In genomic region chr14:80959448-80960006, GRCh38 we compare ENCODE assay signal across 10 cellular contexts. TPM values are rescaled to one million over a fixed set of nuclear protein-coding genes. Genes with fewer than 3 reads are reported as not detected.
DNase-seq lines count a peak whose midpoint lies in the region; ATAC-seq lines count a peak whose summit lies in the region.
"Had no signal": no experiment of that assay in that cellular context is flagged by ENCODE, and none has a peak within 500 bp of the region (broad histone marks: within the 10 kb centered on the region; RNA-seq: fewer than 3 reads in every experiment).

No MANE protein-coding gene starts in this region.

- peak overlapping the region; percentile 28 to 83 for H3K27ac Mint-ChIP-seq in activated naive CD4-positive, alpha-beta T cell treated with anti-CD3 and anti-CD28 coated beads, Interleukin-2, amount 50 U/mL, for 72 hours
- H3K27ac Mint-ChIP-seq: nephron had no signal

- peak; percentile 98 for ATAC-seq in HG02981 (IDR thresholded peaks at IDR 0.05; ENCODE audit: unreplicated experiment)
- peak; percentile 84 to 95 for ATAC-seq in activated naive CD4-positive, alpha-beta T cell treated with anti-CD3 and anti-CD28 coated beads, Interleukin-2, amount 50 U/mL, for 72 hours

- DNase-seq in activated T-cell treated with anti-CD3 and anti-CD28 coated beads for 1 hour (ENCODE audit: low read depth) (peak; percentile 25), NCI-H69 (lab: John Stamatoyannopoulos, UW) (peak; percentile 98), iPS-NIHi11 (ENCODE audit: low spot score) (no peak), ecto neural progenitor cell (ENCODE audit: low spot score) (no peak)
- DNase-seq in activated T-cell treated with anti-CD3 and anti-CD28 coated beads, Interleukin-2, amount 50 U/mL, for 1 hour = no peak
- peak in 1 of 2 donors; percentile 55 for DNase-seq in activated naive CD4-positive, alpha-beta T cell treated with anti-CD3 and anti-CD28 coated beads, Interleukin-2, amount 50 U/mL, for 72 hours (ENCODE audit: low spot score in 2 of 2)
- DNase-seq in stimulated activated CD8-positive, alpha-beta memory T cell treated with anti-CD3 and anti-CD28 coated beads, Interleukin-4, amount 100 ng/mL, for 48 hours = peak; percentile 59

- no peaks in the 10 kb centered on the region for H3K9me3 Mint-ChIP-seq in activated naive CD4-positive, alpha-beta T cell treated with anti-CD3 and anti-CD28 coated beads, Interleukin-2, amount 50 U/mL, for 72 hours
- H3K9me3 Mint-ChIP-seq: nephron had no signal

- no peaks in the 10 kb centered on the region for H3K36me3 Mint-ChIP-seq in activated naive CD4-positive, alpha-beta T cell treated with anti-CD3 and anti-CD28 coated beads, Interleukin-2, amount 50 U/mL, for 72 hours

RNA-seq across cellular contexts. Expression of gene TSHR, which starts 4.1 kb away (rescaled TPM):
- total RNA-seq in activated naive CD4-positive, alpha-beta T cell treated with anti-CD3 and anti-CD28 coated beads, Interleukin-2, amount 50 U/mL, for 72 hours = not detected
- total RNA-seq: activated CD8-positive, alpha-beta memory T cell treated with anti-CD3 and anti-CD28 coated beads for 36 hours had no signal

RNA-seq across cellular contexts. Expression of gene CEP128, which starts 18.0 kb away (rescaled TPM):
- total RNA-seq in activated naive CD4-positive, alpha-beta T cell treated with anti-CD3 and anti-CD28 coated beads, Interleukin-2, amount 50 U/mL, for 72 hours = 10 to 100 TPM; 11.5 to 33.3 TPM

Comparison
In these comparisons a context has a peak if more than half of its experiments do, and no peak if none do; other contexts are left out.
1. DNase-seq: peak in activated T-cell treated with anti-CD3 and anti-CD28 coated beads for 1 hour (single experiment), NCI-H69 (single experiment) and stimulated activated CD8-positive, alpha-beta memory T cell treated with anti-CD3 and anti-CD28 coated beads, Interleukin-4, amount 100 ng/mL, for 48 hours (single experiment); none in activated T-cell treated with anti-CD3 and anti-CD28 coated beads, Interleukin-2, amount 50 U/mL, for 1 hour (single experiment), iPS-NIHi11 (single experiment) and ecto neural progenitor cell (single experiment).